36 cellular contexts compared by ENCODE assay signal in genomic region chr12:15625075-15625474, GRCh38.
"Had no signal": no experiment of that assay in that cellular context is flagged by ENCODE, and none has a peak within 500 bp of the region (broad histone marks: within the 10 kb centered on the region; RNA-seq: fewer than 3 reads in every experiment).

No MANE protein-coding gene starts in this region.

- DNase-seq: activated CD4-positive, alpha-beta memory T cell treated with anti-CD3 and anti-CD28 coated beads, Interleukin-2, amount 10 ng/mL, durations not matched to agents 7 days and 5 days; activated CD4-positive, alpha-beta T cell treated with anti-CD3 and anti-CD28 coated beads for 1 hour; activated CD4-positive, alpha-beta T cell treated with anti-CD3 and anti-CD28 coated beads for 48 hours; activated CD4-positive, CD25-positive, alpha-beta regulatory T cell; activated CD8-positive, alpha-beta memory T cell treated with anti-CD3 and anti-CD28 coated beads for 24 hours; activated CD8-positive, alpha-beta memory T cell treated with anti-CD3 and anti-CD28 coated beads, Interleukin-2, amount 10 ng/mL, durations not matched to agents 7 days and 5 days; activated CD8-positive, alpha-beta memory T cell treated with anti-CD3 and anti-CD28 coated beads, Interleukin-2, amount 50 U/mL, for 48 hours; activated effector memory CD4-positive, alpha-beta T cell treated with anti-CD3 and anti-CD28 coated beads, Interleukin-2, amount 50 U/mL, for 16 hours; activated naive CD4-positive, alpha-beta T cell; activated naive CD4-positive, alpha-beta T cell treated with anti-CD3 and anti-CD28 coated beads, Interleukin-2, amount 50 U/mL, for 16 hours; activated naive CD8-positive, alpha-beta T cell treated with anti-CD3 and anti-CD28 coated beads for 36 hours; activated T-cell treated with anti-CD3 and anti-CD28 coated beads, Interleukin-2, amount 50 U/mL, for 72 hours; amygdala; body of pancreas; Kasumi-1; KBM-7; MG63; MV-4-11; NCI-H1092; NCI-H1436 treated with DMSO at 0.1 percent for 48 hours; NCI-H1694 treated with DMSO at 0.1 percent for 48 hours; NCI-H2029; NCI-H2107; NCI-H2171; NCI-H510A; NCI-H526; NCI-H748 treated with DMSO at 0.1 percent for 48 hours; NK-92 treated with Interleukin-12 subunit alpha and Interleukin-12 subunit beta, amount 100 ng/mL, for 24 hours; PC-9; Right ventricle myocardium superior; T1000; WERI-Rb-1 had no signal

- ATAC-seq: activated CD8-positive, alpha-beta memory T cell treated with anti-CD3 and anti-CD28 coated beads, Interleukin-2, amount 10 ng/mL, durations not matched to agents 7 days and 5 days; activated T-cell treated with anti-CD3 and anti-CD28 coated beads, Interleukin-2, amount 50 U/mL, for 72 hours; activated T-helper 17 cell treated with anti-CD3 and anti-CD28 coated beads, Interleukin-2, amount 50 U/mL, for 72 hours; body of pancreas had no signal

- H3K4me3 ChIP-seq: body of pancreas, breast epithelium, MG63, PC-9 had no signal

- H3K27me3 Mint-ChIP-seq: activated CD4-positive, alpha-beta memory T cell treated with anti-CD3 and anti-CD28 coated beads, Interleukin-2, amount 10 ng/mL, durations not matched to agents 7 days and 5 days; activated CD8-positive, alpha-beta memory T cell treated with anti-CD3 and anti-CD28 coated beads, Interleukin-2, amount 10 ng/mL, durations not matched to agents 7 days and 5 days; activated naive CD8-positive, alpha-beta T cell treated with anti-CD3 and anti-CD28 coated beads for 36 hours had no signal

- H3K27ac ChIP-seq: body of pancreas, breast epithelium, PC-9, RWPE1, WERI-Rb-1 had no signal

- H3K4me2 ChIP-seq: PC-9 had no signal

- H2AFZ ChIP-seq: PC-9 had no signal

- H3K9me3 Mint-ChIP-seq: activated CD4-positive, alpha-beta memory T cell treated with anti-CD3 and anti-CD28 coated beads, Interleukin-2, amount 10 ng/mL, durations not matched to agents 7 days and 5 days; activated naive CD8-positive, alpha-beta T cell treated with anti-CD3 and anti-CD28 coated beads for 36 hours; activated T-cell treated with anti-CD3 and anti-CD28 coated beads, Interleukin-2, amount 50 U/mL, for 72 hours; activated T-helper 17 cell treated with anti-CD3 and anti-CD28 coated beads, Interleukin-2, amount 50 U/mL, for 72 hours had no signal

- H3K9me3 ChIP-seq: body of pancreas, breast epithelium, MG63 had no signal

- H3K4me3 Mint-ChIP-seq: activated CD4-positive, alpha-beta memory T cell treated with anti-CD3 and anti-CD28 coated beads, Interleukin-2, amount 10 ng/mL, durations not matched to agents 7 days and 5 days; activated CD8-positive, alpha-beta memory T cell treated with anti-CD3 and anti-CD28 coated beads, Interleukin-2, amount 10 ng/mL, durations not matched to agents 7 days and 5 days; activated naive CD8-positive, alpha-beta T cell treated with anti-CD3 and anti-CD28 coated beads for 36 hours; activated T-cell treated with anti-CD3 and anti-CD28 coated beads, Interleukin-2, amount 50 U/mL, for 72 hours; activated T-helper 17 cell treated with anti-CD3 and anti-CD28 coated beads, Interleukin-2, amount 50 U/mL, for 72 hours had no signal

- H3K36me3 ChIP-seq: breast epithelium had no signal

- H3K36me3 Mint-ChIP-seq: activated CD8-positive, alpha-beta memory T cell treated with anti-CD3 and anti-CD28 coated beads, Interleukin-2, amount 10 ng/mL, durations not matched to agents 7 days and 5 days; activated naive CD8-positive, alpha-beta T cell treated with anti-CD3 and anti-CD28 coated beads for 36 hours had no signal

- FAIRE-seq: RCC 7860 had no signal

- H3K27me3 ChIP-seq: body of pancreas, breast epithelium, MG63 had no signal

- H3K27ac Mint-ChIP-seq: activated CD4-positive, alpha-beta memory T cell treated with anti-CD3 and anti-CD28 coated beads, Interleukin-2, amount 10 ng/mL, durations not matched to agents 7 days and 5 days; activated CD8-positive, alpha-beta memory T cell treated with anti-CD3 and anti-CD28 coated beads, Interleukin-2, amount 10 ng/mL, durations not matched to agents 7 days and 5 days; activated naive CD8-positive, alpha-beta T cell treated with anti-CD3 and anti-CD28 coated beads for 36 hours; activated T-cell treated with anti-CD3 and anti-CD28 coated beads, Interleukin-2, amount 50 U/mL, for 72 hours; activated T-helper 17 cell treated with anti-CD3 and anti-CD28 coated beads, Interleukin-2, amount 50 U/mL, for 72 hours had no signal

- H3K4me1 Mint-ChIP-seq: activated CD4-positive, alpha-beta memory T cell treated with anti-CD3 and anti-CD28 coated beads, Interleukin-2, amount 10 ng/mL, durations not matched to agents 7 days and 5 days; activated CD8-positive, alpha-beta memory T cell treated with anti-CD3 and anti-CD28 coated beads, Interleukin-2, amount 10 ng/mL, durations not matched to agents 7 days and 5 days; activated T-helper 17 cell treated with anti-CD3 and anti-CD28 coated beads, Interleukin-2, amount 50 U/mL, for 72 hours had no signal
